Comparison of ENCODE assay signal across 1 cellular context in genomic region chr12:22116376-22116775, GRCh38.
TF ChIP-seq lines count a peak whose summit lies in the region.

No MANE protein-coding gene starts in this region.

TF ChIP-seq in GM23338, 12 proteins besides CTCF, POLR2A, EP300 and RAD21 (continued from another document):
- no peak for TF ChIP-seq ZNF462 (CRISPR knock-in tag; IDR thresholded peaks at IDR 0.05)
- TF ChIP-seq NANOG (IDR thresholded peaks at IDR 0.05; ENCODE audit: borderline replicate concordance) = no peak
- no peak for TF ChIP-seq ZNF114 (CRISPR knock-in tag; IDR thresholded peaks at IDR 0.05)
- TF ChIP-seq EZH2phosphoT487 (IDR thresholded peaks at IDR 0.05; ENCODE audit: unreplicated experiment) = no peak
TF ChIP-seq in GM23338: peak in this region for 0.
